ENCODE assay signal across 8 cellular contexts in the genomic region with DNA sequence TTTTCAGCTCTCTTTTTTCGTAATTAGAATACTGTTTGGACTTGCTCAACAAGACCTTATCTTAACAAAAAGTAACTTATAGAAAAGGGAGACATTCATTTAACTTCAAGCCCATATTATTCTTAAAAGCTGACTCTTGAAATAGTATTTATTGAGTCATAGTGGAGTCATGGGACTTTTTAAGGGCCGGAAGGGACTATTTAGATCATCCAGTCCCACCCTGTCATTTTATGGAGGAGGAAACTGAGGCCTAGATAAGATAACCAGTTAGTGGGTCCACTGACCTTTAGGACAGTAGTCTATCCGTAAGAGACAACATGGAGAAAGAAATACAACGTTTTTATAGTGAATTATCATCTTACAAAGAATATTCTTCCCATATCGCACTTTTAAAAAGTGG. TPM values are rescaled to one million over a fixed set of nuclear protein-coding genes. Genes with fewer than 3 reads are reported as not detected.
A peak's percentile ranks its signal among the peaks of the same experiment; 100 is the strongest.
DNase-seq lines count a peak whose midpoint lies in the region; ATAC-seq and TF ChIP-seq lines count a peak whose summit lies in the region.

No MANE protein-coding gene starts in this region.

- peak; percentile 53 for DNase-seq in Caki2 (ENCODE audit: low read depth)
- peak; percentile 52 for DNase-seq in OCI-M1 (lab: John Stamatoyannopoulos, UW)
- DNase-seq in effector memory CD8-positive, alpha-beta T cell, result no peak
- DNase-seq in osteoblast (ENCODE audit: insufficient read length, low spot score, missing footprints), result no peak
- no peak for DNase-seq in globus pallidus (ENCODE audit: low spot score)
- DNase-seq in activated gamma-delta T cell treated with Interleukin-2 at 50 U/mL for 16 hours, result no peak

- H3K27ac Mint-ChIP-seq in effector memory CD8-positive, alpha-beta T cell, result peak overlapping the region; percentile 95 to 97

- peaks cover 66% of the 10 kb centered on the region for H3K36me3 Mint-ChIP-seq in effector memory CD8-positive, alpha-beta T cell (ENCODE audit: insufficient read depth)

- in situ Hi-C loops in Caki2 (cut with HindIII; ENCODE audit: low pct_unique_long_range_greater_than_20kb, low sequenced_read_pairs), result no loop called here

- peaks cover 28% of the 10 kb centered on the region for H4K20me1 ChIP-seq in osteoblast (ENCODE audit: insufficient read depth, low read length)

- no peak for ATAC-seq in effector memory CD8-positive, alpha-beta T cell (replicated peaks)
- no peak for ATAC-seq in GM18511 (IDR thresholded peaks at IDR 0.05; ENCODE audit: unreplicated experiment)
- ATAC-seq in HG03135 (IDR thresholded peaks at IDR 0.05; ENCODE audit: unreplicated experiment), result no peak

- H3K79me2 ChIP-seq in osteoblast (ENCODE audit: insufficient read depth, low read length), result peaks cover 61% of the 10 kb centered on the region

- no peaks in the 10 kb centered on the region for H3K9me3 Mint-ChIP-seq in effector memory CD8-positive, alpha-beta T cell

- H3K9me3 ChIP-seq in osteoblast (ENCODE audit: low read depth, low read length), result no peaks in the 10 kb centered on the region

- H3K4me1 ChIP-seq in osteoblast (ENCODE audit: insufficient read depth, low read length), result peaks cover 37% of the 10 kb centered on the region

- H3K27me3 ChIP-seq in osteoblast (ENCODE audit: insufficient read depth, low read length), result no peaks in the 10 kb centered on the region

- peak overlapping the region; percentile 97 to 99 for H3K4me3 Mint-ChIP-seq in effector memory CD8-positive, alpha-beta T cell

- TF ChIP-seq CTCF in osteoblast (IDR thresholded peaks at IDR 0.05; ENCODE audit: extremely low read depth, low read depth, low read length), result no peak

- H3K27me3 Mint-ChIP-seq in effector memory CD8-positive, alpha-beta T cell, result no peaks in the 10 kb centered on the region

- peak overlapping the region; percentile 81 for H3K4me2 ChIP-seq in osteoblast (ENCODE audit: insufficient read depth, low read length)

- no peak overlapping the region for H2AFZ ChIP-seq in osteoblast (ENCODE audit: low read length)

- peak overlapping the region; percentile 95 for H3K27ac ChIP-seq in osteoblast (ENCODE audit: low read depth, low read length)

- peaks cover 34 to 48% of the 10 kb centered on the region in 2 donors for H3K4me1 Mint-ChIP-seq in effector memory CD8-positive, alpha-beta T cell (ENCODE audit: low read depth in 2 of 2)

- H3K4me3 ChIP-seq in osteoblast (ENCODE audit: insufficient read depth, low read length), result peak overlapping the region; percentile 93

- peaks cover 9% of the 10 kb centered on the region for H3K36me3 ChIP-seq in osteoblast (ENCODE audit: insufficient read depth, low read length)

RNA-seq across cellular contexts. Expression of gene RAP1B, which starts 1.5 kb away (rescaled TPM):
- 475 and 498 TPM in 2 replicates for total RNA-seq in Caki2 (2014; rRNA removed; shearing (Covaris generic); ENCODE audit: low replicate concordance)
- total RNA-seq in osteoblast, result 231 and 243 TPM in 2 replicates

Comparison
In these comparisons a context has a peak if more than half of its experiments do, and no peak if none do; other contexts are left out.
1. DNase-seq: peak in Caki2 (single experiment) and OCI-M1 (single experiment); none in effector memory CD8-positive, alpha-beta T cell (0 of 3), osteoblast (single experiment), globus pallidus (single experiment) and activated gamma-delta T cell treated with Interleukin-2 at 50 U/mL for 16 hours (single experiment).